Comparison of ENCODE assay signal across 8 cellular contexts in the genomic region with DNA sequence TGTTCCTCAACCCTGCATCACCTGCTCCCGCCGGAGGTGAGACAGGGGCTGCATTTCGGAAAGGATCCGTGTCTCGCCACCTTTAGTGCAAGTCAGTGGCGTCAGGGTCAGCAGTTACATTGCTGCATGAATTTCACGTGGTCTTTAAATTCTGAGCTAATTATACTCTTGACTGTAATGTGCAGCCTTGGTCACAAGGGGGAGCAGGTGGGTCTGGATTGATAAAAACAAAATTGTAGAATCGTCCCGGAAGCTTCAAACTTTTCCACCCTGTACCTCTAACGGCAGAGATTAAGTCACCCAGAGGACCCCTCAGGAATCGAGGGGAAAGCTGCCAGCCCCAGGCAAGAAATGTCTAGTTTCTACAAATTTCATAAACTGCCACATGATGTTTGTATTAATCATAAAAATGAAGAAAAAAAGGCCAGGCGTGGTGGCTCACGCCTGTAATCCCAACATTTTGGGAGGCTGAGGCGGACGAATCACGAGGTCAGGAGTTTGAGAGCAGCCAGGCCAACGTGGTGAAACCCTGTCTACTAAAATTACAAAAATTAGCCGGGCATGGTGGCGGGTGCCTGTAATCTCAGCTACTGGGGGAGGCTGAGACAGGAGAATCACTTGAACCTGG. TPM values are rescaled to one million over a fixed set of nuclear protein-coding genes. Genes with fewer than 3 reads are reported as not detected.
A peak's percentile ranks its signal among the peaks of the same experiment; 100 is the strongest.
DNase-seq lines count a peak whose midpoint lies in the region; ATAC-seq, FAIRE-seq and TF ChIP-seq lines count a peak whose summit lies in the region.

No MANE protein-coding gene starts in this region.

- no peaks in the 10 kb centered on the region for H3K27me3 ChIP-seq in left lung

- H3K4me1 ChIP-seq in left lung, result peaks cover 6 to 14% of the 10 kb centered on the region in 2 donors

- peak; percentile 67 for TF ChIP-seq CTCF in GM12874 (IDR thresholded peaks at IDR 0.05; ENCODE audit: insufficient read depth, low read depth, low read length)
- TF ChIP-seq CTCF in left lung (IDR thresholded peaks at IDR 0.05), result peak; percentile 75 to 76

- peak overlapping the region in 1 of 2 donors; percentile 61 for H3K27ac ChIP-seq in left lung

- peak; percentile 67 for DNase-seq in NCI-H2171 treated with DMSO at 0.1 percent for 48 hours (lab: John Stamatoyannopoulos, UW)
- peak; percentile 65 for DNase-seq in activated CD4-positive, CD25-positive, alpha-beta regulatory T cell treated with anti-CD3 and anti-CD28 coated beads, Interleukin-2, amount 50 U/mL, for 16 hours (ENCODE audit: low read depth, low spot score)
- DNase-seq in cerebellar cortex (ENCODE audit: low spot score), result peak; percentile 82
- peak in 1 of 2 donors; percentile 65 for DNase-seq in left lung
- peak; percentile 54 to 65 (median 63) for DNase-seq in stimulated activated CD4-positive, alpha-beta T cell treated with anti-CD3 and anti-CD28 coated beads, TNF-alpha, amount 100 ng/mL, for 1 hour (ENCODE audit: low read depth in 3 of 3, low spot score in 1 of 3)

- peaks cover 0 to 46% of the 10 kb centered on the region in 2 donors for H3K36me3 ChIP-seq in left lung

- intact Hi-C loops in left lung (cut with DNase I), result no loop called here

- H3K4me3 ChIP-seq in left lung, result no peak overlapping the region

- FAIRE-seq in A204.1 (lab: Jason Lieb, UNC), result peak; percentile 90

- ATAC-seq in left lung (peak; percentile 93), GM18517 (IDR thresholded peaks at IDR 0.05; ENCODE audit: unreplicated experiment) (no peak)

- no peaks in the 10 kb centered on the region for H3K9me3 ChIP-seq in left lung

RNA-seq across cellular contexts. Expression of a gene that starts 20.2 kb away (rescaled TPM):
- total RNA-seq in left lung, result 10 to 100 TPM in 1 of 2 donors, 1 to 10 TPM in 1; 8.7 to 13.8 TPM

RNA-seq across cellular contexts. Expression of a gene that starts 45.5 kb away (rescaled TPM):
- 10 to 100 TPM; 28.2 to 28.9 TPM for total RNA-seq in left lung
